ENCODE assay signal across 9 cellular contexts in the genomic region with DNA sequence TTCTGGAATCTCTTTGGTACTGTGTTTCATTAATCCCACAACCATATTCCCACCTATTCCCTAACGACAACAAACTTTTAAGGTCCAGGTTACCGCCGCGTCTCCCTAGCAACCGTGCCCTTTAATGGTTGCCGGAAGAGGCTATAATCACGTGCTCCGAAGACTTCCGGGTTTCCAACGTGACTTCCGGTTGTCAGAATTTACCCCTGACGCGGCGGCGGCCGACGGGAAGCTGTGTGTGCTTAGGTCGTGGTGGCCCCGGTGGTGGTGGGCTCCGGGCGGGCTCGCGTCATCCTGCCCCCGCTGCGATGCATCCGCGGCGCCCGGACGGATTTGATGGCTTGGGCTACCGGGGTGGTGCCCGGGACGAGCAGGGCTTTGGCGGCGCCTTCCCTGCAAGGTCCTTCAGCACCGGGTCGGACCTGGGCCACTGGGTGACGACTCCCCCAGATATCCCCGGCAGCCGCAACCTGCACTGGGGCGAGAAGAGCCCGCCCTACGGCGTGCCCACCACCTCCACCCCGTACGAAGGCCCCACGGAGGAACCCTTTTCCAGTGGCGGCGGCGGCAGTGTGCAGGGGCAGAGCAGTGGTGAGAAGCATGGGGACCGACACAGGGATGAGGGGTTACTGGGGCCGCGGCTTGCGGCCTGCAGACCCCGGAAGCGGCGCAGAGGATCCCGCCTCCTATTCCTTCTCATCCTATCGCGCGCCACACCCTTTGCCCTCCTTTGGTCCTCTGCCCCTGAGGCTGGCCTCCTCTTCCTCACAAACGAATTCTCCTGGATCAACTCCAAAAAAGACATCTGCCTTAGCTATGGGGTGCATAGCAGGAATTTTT. TPM values are rescaled to one million over a fixed set of nuclear protein-coding genes. Genes with fewer than 3 reads are reported as not detected.
DNase-seq lines count a peak whose midpoint lies in the region; ATAC-seq, FAIRE-seq and TF ChIP-seq lines count a peak whose summit lies in the region.
"Had no signal": no experiment of that assay in that cellular context is flagged by ENCODE, and none has a peak within 500 bp of the region (broad histone marks: within the 10 kb centered on the region; RNA-seq: fewer than 3 reads in every experiment).

A gene (plus strand): TSS at position 196 of the 840 bp plus-strand sequence. CDS start 113 bp downstream, at position 309.

- peak within 1 kb of the TSS; percentile 58 to 78 for H3K27ac ChIP-seq in kidney (ENCODE audit: low read depth in 2 of 2, low read length in 2 of 2)

- H3K4me3 ChIP-seq in AG09309 (ENCODE audit: control insufficient read depth, low read depth, low read length): peak within 1 kb of the TSS; percentile 96
- peak within 1 kb of the TSS; percentile 92 to 97 for H3K4me3 ChIP-seq in kidney (ENCODE audit: low read length in 2 of 2)

- ATAC-seq in GM19023 (IDR thresholded peaks at IDR 0.05; ENCODE audit: unreplicated experiment) (peak; percentile 96), HG03280 (IDR thresholded peaks at IDR 0.05; ENCODE audit: unreplicated experiment) (peak; percentile 97)

- FAIRE-seq in kidney (lab: Jason Lieb, UNC): no peak
- FAIRE-seq: colon had no signal

- H3K9ac ChIP-seq in kidney (ENCODE audit: low read length in 2 of 2): peak within 1 kb of the TSS; percentile 74 to 79

- DNase-seq in AG09309 (ENCODE audit: low read depth) (no peak), NCI-H446 (lab: John Stamatoyannopoulos, UW) (peak; percentile 56 to 90), cerebellum (ENCODE audit: low spot score) (peak; percentile 88), kidney (peak; percentile 95)
- DNase-seq in activated CD4-positive, alpha-beta T cell treated with anti-CD3 and anti-CD28 coated beads for 1 hour: peak; percentile 78
- DNase-seq in stimulated activated CD4-positive, alpha-beta T cell treated with anti-CD3 and anti-CD28 coated beads, Interleukin-15, amount 100 ng/mL, for 48 hours (ENCODE audit: low read depth in 2 of 2): peak; percentile 79

- H3K4me1 ChIP-seq in kidney (ENCODE audit: control insufficient read depth in 1 of 2, insufficient read depth in 1 of 2, low read depth in 1 of 2, low read length in 2 of 2): no peaks in the 10 kb centered on the region

- intact Hi-C loops in kidney (cut with DNase I): no loop called here

- no peaks in the 10 kb centered on the region for H3K9me3 ChIP-seq in kidney (ENCODE audit: control insufficient read depth in 1 of 2, low read length in 2 of 2)

- no peak for TF ChIP-seq CTCF in AG09309 (IDR thresholded peaks at IDR 0.05; ENCODE audit: control insufficient read depth, insufficient read depth, low read depth, low read length, missing control alignments)
- no peak for TF ChIP-seq CTCF in kidney (IDR thresholded peaks at IDR 0.05; ENCODE audit: borderline replicate concordance, extremely low read depth, insufficient read depth)

- no peaks in the 10 kb centered on the region for H3K36me3 ChIP-seq in kidney (ENCODE audit: control insufficient read depth in 1 of 2, insufficient read depth in 2 of 2, low read length in 2 of 2)

RNA-seq across cellular contexts. Expression of the gene that starts here (rescaled TPM):
- total RNA-seq in cerebellum: 108 TPM
- total RNA-seq in kidney: 39.4 TPM
- polyA plus RNA-seq in kidney (ENCODE audit: insufficient read depth, low read depth, low replicate concordance): 20.3 TPM
